In genomic region chr18:35111086-35111485, GRCh38 we compare ENCODE assay signal across 27 cellular contexts.
DNase-seq lines count a peak whose midpoint lies in the region; ATAC-seq, FAIRE-seq and TF ChIP-seq lines count a peak whose summit lies in the region.
"Had no signal": no experiment of that assay in that cellular context is flagged by ENCODE, and none has a peak within 500 bp of the region (broad histone marks: within the 10 kb centered on the region; RNA-seq: fewer than 3 reads in every experiment).

No MANE protein-coding gene starts in this region.

- H3K4me3 Mint-ChIP-seq in activated CD4-positive, alpha-beta T cell treated with anti-CD3 and anti-CD28 coated beads for 36 hours = no peak overlapping the region
- no peak overlapping the region for H3K4me3 Mint-ChIP-seq in progenitor cell of endocrine pancreas (ENCODE audit: low read depth)
- H3K4me3 Mint-ChIP-seq in stimulated activated memory B cell treated with anti-CD40 and anti-IgM and Interleukin-4, amounts not matched to agents 10 μg/mL and 1 μg/mL and 100 μg/mL, for 72 hours = no peak overlapping the region
- H3K4me3 Mint-ChIP-seq: GM23338 had no signal

- CTCF ChIA-PET in activated CD4-positive, alpha-beta T cell treated with anti-CD3 and anti-CD28 coated beads for 36 hours (lab: Charles Lee) = interaction anchor here (0.7 to 1.0 kb wide), 2 partner anchors 10 to 17 kb away, joined by 3 read pairs; no protein-coding TSS in a partner anchor
- CTCF ChIA-PET in K562 (lab: Yijun Ruan, JAX; ENCODE audit: low intra/inter-chr PET ratio) = no interaction called here

- H3K9me1 ChIP-seq in K562 (ENCODE audit: control insufficient read depth, insufficient read depth, low read length) = no peaks in the 10 kb centered on the region

- in situ Hi-C loops in K562 (cut with MboI) = no loop called here

- H3K36me3 ChIP-seq in heart left ventricle = peaks cover 0 to 4% (median 0%) of the 10 kb centered on the region in 9 donors
- H3K36me3 ChIP-seq in K562 (ENCODE audit: control insufficient read depth, insufficient read depth, low read length) = peaks cover 5% of the 10 kb centered on the region; the same call in 2 of the 3 replicates
- H3K36me3 ChIP-seq: HAP-1 had no signal

- H3K27me3 ChIP-seq in heart left ventricle (no peaks in the 10 kb centered on the region), K562 (ENCODE audit: control insufficient read depth in 2 of 2, insufficient read depth in 2 of 2, low read length in 2 of 2) (no peaks in the 10 kb centered on the region)
- H3K27me3 ChIP-seq: BLaER1 had no signal

- TF ChIP-seq RAD21 in K562 (CRISPR knock-in tag; conservative IDR thresholded peaks at IDR 0.05 in 1 of 2, IDR thresholded peaks at IDR 0.05 in 1 of 2) = no peak

- no peak for TF ChIP-seq EP300 in K562 (IDR thresholded peaks at IDR 0.05; ENCODE audit: low read length)

- peaks cover 52% of the 10 kb centered on the region for H3K4me1 Mint-ChIP-seq in activated CD4-positive, alpha-beta T cell treated with anti-CD3 and anti-CD28 coated beads for 36 hours
- H3K4me1 Mint-ChIP-seq in progenitor cell of endocrine pancreas (ENCODE audit: low read depth) = no peaks in the 10 kb centered on the region
- peaks cover 56% of the 10 kb centered on the region for H3K4me1 Mint-ChIP-seq in stimulated activated memory B cell treated with anti-CD40 and anti-IgM and Interleukin-4, amounts not matched to agents 10 μg/mL and 1 μg/mL and 100 μg/mL, for 72 hours
- H3K4me1 Mint-ChIP-seq: GM23338 had no signal

- peaks cover 36% of the 10 kb centered on the region for H3K36me3 Mint-ChIP-seq in activated CD4-positive, alpha-beta T cell treated with anti-CD3 and anti-CD28 coated beads for 36 hours (ENCODE audit: low read depth)
- H3K36me3 Mint-ChIP-seq in progenitor cell of endocrine pancreas (ENCODE audit: insufficient read depth) = peaks cover 22% of the 10 kb centered on the region
- peaks cover 53% of the 10 kb centered on the region for H3K36me3 Mint-ChIP-seq in stimulated activated memory B cell treated with anti-CD40 and anti-IgM and Interleukin-4, amounts not matched to agents 10 μg/mL and 1 μg/mL and 100 μg/mL, for 72 hours

- BruUV-seq in K562 (replicated peaks; lab: Mats Ljungman, UMichigan) = no TSS peak

- H3K27me3 Mint-ChIP-seq in activated CD4-positive, alpha-beta T cell treated with anti-CD3 and anti-CD28 coated beads for 36 hours = no peaks in the 10 kb centered on the region
- H3K27me3 Mint-ChIP-seq in progenitor cell of endocrine pancreas = no peaks in the 10 kb centered on the region
- H3K27me3 Mint-ChIP-seq in stimulated activated memory B cell treated with anti-CD40 and anti-IgM and Interleukin-4, amounts not matched to agents 10 μg/mL and 1 μg/mL and 100 μg/mL, for 72 hours = no peaks in the 10 kb centered on the region
- H3K27me3 Mint-ChIP-seq: CD4-positive, alpha-beta memory T cell had no signal

- peak overlapping the region in 1 of 2 experiments; percentile 68; a peak in 2 of 4 replicates for H3K9ac ChIP-seq in K562 (ENCODE audit: insufficient read depth in 1 of 2, low read depth in 2 of 2, low read length in 2 of 2)
- H3K9ac ChIP-seq: BLaER1 had no signal

- peak overlapping the region in 11 of 12 donors; percentile 5 to 70 (median 33) for H3K27ac ChIP-seq in heart left ventricle
- peak overlapping the region; percentile 79 for H3K27ac ChIP-seq in K562 (ENCODE audit: extremely low read depth, low read depth, low read length)
- H3K27ac ChIP-seq: 22Rv1, BLaER1, HL-60 had no signal

- TF ChIP-seq CTCF in heart left ventricle (IDR thresholded peaks at IDR 0.05) (no peak), K562 (IDR thresholded peaks at IDR 0.05 in 2 of 3, conservative IDR thresholded peaks at IDR 0.05 in 1 of 3; ENCODE audit: insufficient read depth in 2 of 3, low read depth in 1 of 3, low read length in 3 of 3) (no peak), progenitor cell of endocrine pancreas (IDR thresholded peaks at IDR 0.05; ENCODE audit: unreplicated experiment) (no peak)

- no peak overlapping the region for H2AFZ ChIP-seq in K562 (ENCODE audit: low read depth, low read length)
- H2AFZ ChIP-seq: GM23338 had no signal

- H3K4me1 ChIP-seq in heart left ventricle (peaks cover 0 to 38% (median 17%) of the 10 kb centered on the region in 12 donors), K562 (replicated peaks in 1 of 2; ENCODE audit: control insufficient read depth in 2 of 2, insufficient read depth in 2 of 2, low read length in 2 of 2) (peaks cover 7 to 37% of the 10 kb centered on the region in 2 experiments; a peak in 4 of 5 replicates)
- H3K4me1 ChIP-seq: HAP-1 had no signal

- no peak for DNase-seq in activated CD4-positive, alpha-beta T cell treated with anti-CD3 and anti-CD28 coated beads for 36 hours
- no peak for DNase-seq in activated CD4-positive, alpha-beta T cell treated with anti-CD3 and anti-CD28 coated beads for 48 hours
- DNase-seq in heart left ventricle = no peak
- no peak for DNase-seq in Right ventricle myocardium superior
- no peak for DNase-seq in K562 (ENCODE audit: extremely low read depth in 1 of 4, low spot score in 3 of 4)
- no peak for DNase-seq in progenitor cell of endocrine pancreas (ENCODE audit: low spot score, unreplicated experiment)
- DNase-seq: ACHN; Calu3; CD4-positive, alpha-beta memory T cell; DMS153; KBM-7; NCI-H1092; NCI-H1436; NCI-H187 treated with DMSO at 0.1 percent for 48 hours; NCI-H2107; NCI-H446 treated with DMSO at 0.1 percent for 48 hours; NCI-H526 treated with DMSO at 0.1 percent for 48 hours had no signal

- peak overlapping the region; percentile 44 for H3K4me2 ChIP-seq in K562 (ENCODE audit: insufficient read depth, low read length)
- H3K4me2 ChIP-seq: BLaER1, GM23338 had no signal

- intact Hi-C loops in activated CD4-positive, alpha-beta T cell treated with anti-CD3 and anti-CD28 coated beads for 36 hours (cut with DNase I, micrococcal nuclease) = no loop called here
- intact Hi-C loops in heart left ventricle (cut with DNase I) (no loop called here), Right ventricle myocardium superior (cut with DNase I) (no loop called here), K562 (cut with micrococcal nuclease) (loop anchor here (5.0 kb wide), 1 partner anchor 69 kb away; the partner anchor contains the start of gene MAPRE2)

- H3K4me3 ChIP-seq in heart left ventricle (no peak overlapping the region), K562 (no peak overlapping the region)
- H3K4me3 ChIP-seq: BLaER1, GM23338, HAP-1 had no signal

- H4K20me1 ChIP-seq in K562 (replicated peaks; ENCODE audit: control insufficient read depth, insufficient read depth, low read length) = no peaks in the 10 kb centered on the region

- H3K9me3 ChIP-seq in heart left ventricle (peaks cover 0 to 26% (median 0%) of the 10 kb centered on the region in 12 donors), K562 (replicated peaks; ENCODE audit: control insufficient read depth, insufficient read depth, low read depth, low read length) (peaks cover 16% of the 10 kb centered on the region)
- H3K9me3 ChIP-seq: HAP-1 had no signal

- H3K79me2 ChIP-seq in K562 (ENCODE audit: control insufficient read depth, insufficient read depth, low read length) = peaks cover 60% of the 10 kb centered on the region

- no peak for FAIRE-seq in K562 (lab: Jason Lieb, UNC)
- FAIRE-seq: GM12891, HepG2, RCC 7860 had no signal

- H3K9me3 Mint-ChIP-seq in activated CD4-positive, alpha-beta T cell treated with anti-CD3 and anti-CD28 coated beads for 36 hours (ENCODE audit: low read depth) = peaks cover 4% of the 10 kb centered on the region
- H3K9me3 Mint-ChIP-seq in progenitor cell of endocrine pancreas (ENCODE audit: low read depth) = peaks cover 9% of the 10 kb centered on the region
- H3K9me3 Mint-ChIP-seq in stimulated activated memory B cell treated with anti-CD40 and anti-IgM and Interleukin-4, amounts not matched to agents 10 μg/mL and 1 μg/mL and 100 μg/mL, for 72 hours = peaks cover 4% of the 10 kb centered on the region
- H3K9me3 Mint-ChIP-seq: GM23338 had no signal

- POLR2A ChIA-PET in activated CD4-positive, alpha-beta T cell treated with anti-CD3 and anti-CD28 coated beads for 36 hours (lab: Charles Lee) = no interaction called here
- POLR2A ChIA-PET in K562 (lab: Yijun Ruan, JAX) = interaction anchor here (0.9 kb wide), 1 partner anchor 13 kb away, joined by 4 read pairs; no protein-coding TSS in a partner anchor

- H3K27ac Mint-ChIP-seq in activated CD4-positive, alpha-beta T cell treated with anti-CD3 and anti-CD28 coated beads for 36 hours = peak overlapping the region; percentile 37
- peak overlapping the region; percentile 11 for H3K27ac Mint-ChIP-seq in progenitor cell of endocrine pancreas
- no peak overlapping the region for H3K27ac Mint-ChIP-seq in stimulated activated memory B cell treated with anti-CD40 and anti-IgM and Interleukin-4, amounts not matched to agents 10 μg/mL and 1 μg/mL and 100 μg/mL, for 72 hours
- H3K27ac Mint-ChIP-seq: CD4-positive, alpha-beta memory T cell; GM23338 had no signal

- 86 to 95% (median 94%) methylated on average over 1 of the region's 1 CpG for WGBS in heart left ventricle, 4 donors
- 47% methylated on average over 1 of the region's 1 CpG for WGBS in K562 (ENCODE audit: insufficient coverage, low coverage, missing lambda C conversion rate)

- ATAC-seq in activated CD4-positive, alpha-beta T cell treated with anti-CD3 and anti-CD28 coated beads for 36 hours = no peak
- ATAC-seq in heart left ventricle = no peak
- no peak for ATAC-seq in Right ventricle myocardium superior (ENCODE audit: poor library complexity)
- no peak for ATAC-seq in K562
- no peak for ATAC-seq in GM21576 (IDR thresholded peaks at IDR 0.05; ENCODE audit: unreplicated experiment)
- no peak for ATAC-seq in stimulated activated memory B cell treated with anti-CD40 and anti-IgM and Interleukin-4, amounts not matched to agents 10 μg/mL and 1 μg/mL and 100 μg/mL, for 72 hours
- ATAC-seq: GM23338, HepG2 had no signal

- TF ChIP-seq POLR2A in heart left ventricle (IDR thresholded peaks at IDR 0.05) (no peak), K562 (conservative IDR thresholded peaks at IDR 0.05) (no peak)

TF ChIP-seq in K562, 482 proteins besides CTCF, POLR2A, EP300 and RAD21 (continues in another document):
- TF ChIP-seq ZNF395 (CRISPR knock-in tag; IDR thresholded peaks at IDR 0.05) (peak; percentile 47), THRAP3 (IDR thresholded peaks at IDR 0.05; ENCODE audit: borderline replicate concordance) (peak; percentile 73; the same call in 1 of the 2 replicates), TRIM24 (IDR thresholded peaks at IDR 0.05) (0 out of 4 replicates have a peak, but pooled peaks of 1 of the 2 experiments have one; percentile 6), NFRKB (IDR thresholded peaks at IDR 0.05; ENCODE audit: low read depth) (peak; percentile 20)
